1 cellular context compared by ENCODE assay signal in the genomic region with DNA sequence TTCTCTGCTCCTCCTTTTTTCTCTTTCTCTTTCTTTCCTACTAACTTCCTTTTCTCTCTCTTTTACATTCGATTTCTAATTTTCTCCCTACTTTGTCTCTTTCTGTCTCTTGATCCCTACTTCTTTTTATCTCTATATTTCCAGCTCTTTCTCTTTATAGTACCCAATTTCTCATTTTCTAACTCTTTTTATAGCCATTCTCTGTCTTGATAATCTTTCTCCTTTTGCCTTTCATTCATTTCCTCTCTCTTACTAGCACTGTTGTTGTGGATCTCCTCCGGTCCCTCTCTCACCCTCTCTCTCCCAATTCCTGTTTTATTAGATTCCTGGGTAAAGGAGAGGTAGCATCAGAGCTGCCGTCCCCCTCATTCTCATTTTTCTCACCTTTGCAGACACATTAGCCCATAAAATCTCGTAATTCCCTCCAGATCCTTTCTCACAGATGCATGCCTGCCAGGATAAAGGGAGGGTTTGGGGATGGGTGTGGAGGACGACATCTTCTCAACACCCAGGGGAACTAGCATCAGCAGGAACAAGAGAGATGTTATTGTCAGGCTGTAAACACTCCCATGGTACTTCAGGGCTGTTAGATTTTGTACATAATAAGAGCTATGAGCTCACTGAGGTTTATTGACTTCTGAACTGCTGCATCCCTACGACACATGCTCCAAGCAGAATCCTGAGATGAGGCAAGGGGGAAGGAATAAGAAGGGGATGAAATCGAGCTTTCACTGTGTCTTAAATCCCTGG.
TF ChIP-seq lines count a peak whose summit lies in the region.

No MANE protein-coding gene starts in this region.

TF ChIP-seq in H1, 55 proteins besides CTCF, POLR2A, EP300 and RAD21:
- TF ChIP-seq, protein P1, sequence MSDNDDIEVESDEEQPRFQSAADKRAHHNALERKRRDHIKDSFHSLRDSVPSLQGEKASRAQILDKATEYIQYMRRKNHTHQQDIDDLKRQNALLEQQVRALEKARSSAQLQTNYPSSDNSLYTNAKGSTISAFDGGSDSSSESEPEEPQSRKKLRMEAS (IDR thresholded peaks at IDR 0.05): no peak
- TF ChIP-seq MAFK (IDR thresholded peaks at IDR 0.05; ENCODE audit: low read depth, low read length) (no peak), NANOG (IDR thresholded peaks at IDR 0.05; ENCODE audit: insufficient read depth, low read depth, low read length, poor library complexity, severe bottlenecking) (no peak), PHF8 (conservative IDR thresholded peaks at IDR 0.05; ENCODE audit: low read depth, low read length) (no peak), TCF12 (IDR thresholded peaks at IDR 0.05; ENCODE audit: low read depth, low read length) (no peak), CEBPB (IDR thresholded peaks at IDR 0.05; ENCODE audit: low read depth, low read length) (no peak), GABPA (IDR thresholded peaks at IDR 0.05; ENCODE audit: borderline replicate concordance, insufficient read depth, low read length) (no peak), POU5F1 (IDR thresholded peaks at IDR 0.05; ENCODE audit: low read depth, low read length) (no peak), CBX5 (IDR thresholded peaks at IDR 0.05; ENCODE audit: low read depth, low read length) (no peak), BACH1 (IDR thresholded peaks at IDR 0.05; ENCODE audit: low read length) (no peak), BCL11A (IDR thresholded peaks at IDR 0.05; ENCODE audit: low read depth in 2 of 2, low read length in 2 of 2) (no peak), KDM5A (IDR thresholded peaks at IDR 0.05; ENCODE audit: low read length) (no peak)
- TF ChIP-seq, protein P2, sequence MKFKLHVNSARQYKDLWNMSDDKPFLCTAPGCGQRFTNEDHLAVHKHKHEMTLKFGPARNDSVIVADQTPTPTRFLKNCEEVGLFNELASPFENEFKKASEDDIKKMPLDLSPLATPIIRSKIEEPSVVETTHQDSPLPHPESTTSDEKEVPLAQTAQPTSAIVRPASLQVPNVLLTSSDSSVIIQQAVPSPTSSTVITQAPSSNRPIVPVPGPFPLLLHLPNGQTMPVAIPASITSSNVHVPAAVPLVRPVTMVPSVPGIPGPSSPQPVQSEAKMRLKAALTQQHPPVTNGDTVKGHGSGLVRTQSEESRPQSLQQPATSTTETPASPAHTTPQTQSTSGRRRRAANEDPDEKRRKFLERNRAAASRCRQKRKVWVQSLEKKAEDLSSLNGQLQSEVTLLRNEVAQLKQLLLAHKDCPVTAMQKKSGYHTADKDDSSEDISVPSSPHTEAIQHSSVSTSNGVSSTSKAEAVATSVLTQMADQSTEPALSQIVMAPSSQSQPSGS (IDR thresholded peaks at IDR 0.05; ENCODE audit: low read length): no peak
